Comparison of ENCODE assay signal across 26 cellular contexts in genomic region chr4:153764611-153765368, GRCh38. TPM values are rescaled to one million over a fixed set of nuclear protein-coding genes. Genes with fewer than 3 reads are reported as not detected.
A peak's percentile ranks its signal among the peaks of the same experiment; 100 is the strongest.
DNase-seq lines count a peak whose midpoint lies in the region; ATAC-seq, FAIRE-seq and TF ChIP-seq lines count a peak whose summit lies in the region.
"Had no signal": no experiment of that assay in that cellular context is flagged by ENCODE, and none has a peak within 500 bp of the region (broad histone marks: within the 10 kb centered on the region; RNA-seq: fewer than 3 reads in every experiment).

No MANE protein-coding gene starts in this region.

- peak; percentile 56 for DNase-seq in NCI-H526 treated with DMSO at 0.1 percent for 48 hours (lab: John Stamatoyannopoulos, UW)
- DNase-seq in H1 (ENCODE audit: low read depth in 1 of 2, low spot score in 2 of 2) = no peak
- no peak for DNase-seq in nephron progenitor cell
- DNase-seq in SIG-M5 treated with dmso at 0.1 percent for 504 hours (lab: John Stamatoyannopoulos, UW; ENCODE audit: unreplicated experiment) = no peak
- no peak for DNase-seq in putamen (ENCODE audit: low spot score)
- DNase-seq: ACHN; activated naive CD8-positive, alpha-beta T cell treated with anti-CD3 and anti-CD28 coated beads for 36 hours; HCEC 1CT; NCI-H1417; NCI-H2081 treated with DMSO at 0.1 percent for 48 hours; NCI-H524; SK-N-SH; T-helper 2 cell; WERI-Rb-1 had no signal

- H2AFZ ChIP-seq in H1 (ENCODE audit: low read length) = no peak overlapping the region

- H3K4me1 Mint-ChIP-seq in nephron progenitor cell = peaks cover 40% of the 10 kb centered on the region

- no peaks in the 10 kb centered on the region for H3K27me3 ChIP-seq in H1 (replicated peaks in 1 of 4; ENCODE audit: control insufficient read depth in 3 of 4, extremely low read depth in 1 of 4, insufficient read depth in 3 of 4, low read length in 3 of 4)

- no peak overlapping the region for H3K9ac ChIP-seq in H1 (replicated peaks in 1 of 4; ENCODE audit: extremely low read depth in 1 of 4, low read depth in 3 of 4, low read length in 3 of 4)
- H3K9ac ChIP-seq: SK-N-SH had no signal

- no peak overlapping the region for H3K4ac ChIP-seq in H1 (replicated peaks; ENCODE audit: insufficient read length, low read depth, low read length)

- CTCF ChIA-PET in HEK293 (lab: Yijun Ruan, JAX) (interaction anchor here (0.6 to 1.1 kb wide), 7 partner anchors 12 to 1045 kb away, joined by 3 to 5 read pairs (median 4); no protein-coding TSS in a partner anchor), H1 (lab: Charles Lee; ENCODE audit: partially characterized antibody) (interaction anchor here (0.5 to 3.8 kb wide), 28 partner anchors 8 to 873 kb away, joined by 3 to 17 read pairs (median 3); partner anchors contain the start of gene TLR2)

- H2BK12ac ChIP-seq in H1 (ENCODE audit: low read depth, low read length) = no peak overlapping the region

- no peak for TF ChIP-seq POLR2A in H1 (IDR thresholded peaks at IDR 0.05; ENCODE audit: control extremely low read depth in 1 of 2, low read depth in 2 of 2, low read length in 2 of 2)

- H3K23ac ChIP-seq in H1 (ENCODE audit: insufficient read length) = no peak overlapping the region

- H3K4me3 Mint-ChIP-seq in nephron progenitor cell = peak overlapping the region; percentile 50
- H3K4me3 Mint-ChIP-seq: activated naive CD8-positive, alpha-beta T cell treated with anti-CD3 and anti-CD28 coated beads for 36 hours; natural killer cell treated with Interleukin-12 subunit alpha and Interleukin-12 subunit beta and Interleukin-15 and Interleukin-18, amount 100 ng/mL, for 72 hours had no signal

- WGBS in H1 (ENCODE audit: extremely low coverage in 1 of 2, insufficient coverage in 1 of 2, insufficient read length in 1 of 2, insufficient replicate concordance in 2 of 2, low coverage in 1 of 2, low lambda C conversion rate in 2 of 2, missing lambda C conversion rate in 1 of 2), 2 experiments = 70% methylated on average over 5 of the region's 5 CpGs; no CpG with 5 or more reads in 1 of the 2 experiments

- POLR2A ChIA-PET in HEK293 (lab: Yijun Ruan, JAX) = no interaction called here
- POLR2A ChIA-PET in H1 (lab: Charles Lee; ENCODE audit: partially characterized antibody) = interaction anchor here (1.9 to 2.7 kb wide), 4 partner anchors 16 to 26 kb away, joined by 10 to 14 read pairs (median 12); no protein-coding TSS in a partner anchor

- no peak overlapping the region for H3K18ac ChIP-seq in H1 (ENCODE audit: extremely low read depth, low read length)

- H2BK20ac ChIP-seq in H1 (ENCODE audit: low read length) = no peak overlapping the region

- H3K56ac ChIP-seq in H1 (replicated peaks; ENCODE audit: insufficient read length, low read depth, low read length) = no peak overlapping the region

- no peak overlapping the region; a peak in 1 of 4 replicates for H3K4me2 ChIP-seq in H1 (ENCODE audit: insufficient read depth in 1 of 2, low read depth in 2 of 2, low read length in 2 of 2)
- H3K4me2 ChIP-seq: SK-N-SH had no signal

- H3K9me3 ChIP-seq in HEK293 (ENCODE audit: control insufficient read depth, insufficient read depth, low read depth, low read length) (no peaks in the 10 kb centered on the region), H1 (ENCODE audit: insufficient read depth in 2 of 2, low read depth in 1 of 2, low read length in 1 of 2) (no peaks in the 10 kb centered on the region)
- H3K9me3 ChIP-seq: SK-N-SH had no signal

- H3K36me3 ChIP-seq in HEK293 (ENCODE audit: control insufficient read depth in 2 of 2, insufficient read depth in 1 of 2, low read length in 2 of 2) (no peaks in the 10 kb centered on the region), H1 (ENCODE audit: control insufficient read depth in 2 of 4, insufficient read depth in 4 of 4, low read length in 3 of 4) (no peaks in the 10 kb centered on the region)
- H3K36me3 ChIP-seq: WERI-Rb-1 had no signal

- no peaks in the 10 kb centered on the region for H3K79me1 ChIP-seq in H1 (ENCODE audit: low read depth, low read length)

- TF ChIP-seq EP300 in H1 (IDR thresholded peaks at IDR 0.05; ENCODE audit: borderline replicate concordance in 1 of 2, low read depth in 2 of 2, low read length in 2 of 2) = no peak

- H2BK5ac ChIP-seq in H1 (ENCODE audit: low read depth, low read length) = no peak overlapping the region

- no peak overlapping the region for H3K4me3 ChIP-seq in HEK293 (ENCODE audit: low read depth, low read length)
- H3K4me3 ChIP-seq in H1 (ENCODE audit: extremely low read depth in 1 of 4, insufficient read depth in 2 of 4, low read depth in 3 of 4, low read length in 4 of 4) = no peak overlapping the region

- no peak overlapping the region for H4K8ac ChIP-seq in H1 (ENCODE audit: extremely low read depth, insufficient read depth, low read length)

- no peak for FAIRE-seq in H1 (lab: Jason Lieb, UNC)
- FAIRE-seq: colon had no signal

- H3K27me3 Mint-ChIP-seq in nephron progenitor cell (ENCODE audit: low read depth, poor library complexity) = peaks cover 4% of the 10 kb centered on the region

- peaks cover 20% of the 10 kb centered on the region for H3K36me3 Mint-ChIP-seq in nephron progenitor cell (ENCODE audit: low read depth)
- H3K36me3 Mint-ChIP-seq: natural killer cell treated with Interleukin-12 subunit alpha and Interleukin-12 subunit beta and Interleukin-15 and Interleukin-18, amount 100 ng/mL, for 72 hours had no signal

- TF ChIP-seq RAD21 in H1 (IDR thresholded peaks at IDR 0.05 in 1 of 2, conservative IDR thresholded peaks at IDR 0.05 in 1 of 2; ENCODE audit: low read depth in 2 of 2, low read length in 2 of 2) = no peak

- peaks cover 8% of the 10 kb centered on the region for H3K9me3 Mint-ChIP-seq in nephron progenitor cell
- H3K9me3 Mint-ChIP-seq: activated T-helper 2 cell treated with anti-CD3 and anti-CD28 coated beads, Interferon-gamma antibody, Interleukin-2, Interleukin-4, amounts not matched to agents 10 μg/mL and 5 μg/mL and 100 μg/mL, durations not matched to agents 14 hours and 24 hours and 36 hours; natural killer cell treated with Interleukin-12 subunit alpha and Interleukin-12 subunit beta and Interleukin-15 and Interleukin-18, amount 100 ng/mL, for 72 hours had no signal

- no peaks in the 10 kb centered on the region for H3K4me1 ChIP-seq in HEK293 (ENCODE audit: control insufficient read depth, insufficient read depth, low read length)
- peaks cover 0 to 10% (median 6%) of the 10 kb centered on the region in 4 experiments; a peak in 5 of 7 replicates for H3K4me1 ChIP-seq in H1 (replicated peaks in 1 of 4; ENCODE audit: control insufficient read depth in 3 of 4, insufficient read depth in 4 of 4, low read length in 3 of 4)

- peak overlapping the region; percentile 91 for H3K27ac Mint-ChIP-seq in nephron progenitor cell
- H3K27ac Mint-ChIP-seq: activated naive CD8-positive, alpha-beta T cell treated with anti-CD3 and anti-CD28 coated beads for 36 hours; activated T-helper 2 cell treated with anti-CD3 and anti-CD28 coated beads, Interferon-gamma antibody, Interleukin-2, Interleukin-4, amounts not matched to agents 10 μg/mL and 5 μg/mL and 100 μg/mL, durations not matched to agents 14 hours and 24 hours and 36 hours; natural killer cell treated with Interleukin-12 subunit alpha and Interleukin-12 subunit beta and Interleukin-15 and Interleukin-18, amount 100 ng/mL, for 72 hours; progenitor cell of endocrine pancreas had no signal

- H3K27ac ChIP-seq in HEK293 (ENCODE audit: extremely low read depth, low read depth, low read length) (no peak overlapping the region), H1 (ENCODE audit: low read depth, low read length) (no peak overlapping the region)
- H3K27ac ChIP-seq: C4-2B, WERI-Rb-1 had no signal

- no peak overlapping the region for H3K14ac ChIP-seq in H1 (ENCODE audit: insufficient read length)

- ATAC-seq in GM18909 (IDR thresholded peaks at IDR 0.05; ENCODE audit: poor library complexity, unreplicated experiment) = no peak
- ATAC-seq in GM19035 (IDR thresholded peaks at IDR 0.05; ENCODE audit: unreplicated experiment) = no peak
- ATAC-seq: natural killer cell treated with Interleukin-12 subunit alpha and Interleukin-12 subunit beta and Interleukin-15 and Interleukin-18, amount 100 ng/mL, for 72 hours had no signal

- 0 out of 2 replicates have a peak overlapping the region, but pooled peaks have one; percentile 3 for H2BK15ac ChIP-seq in H1 (ENCODE audit: low read length)

- H4K91ac ChIP-seq in H1 (replicated peaks; ENCODE audit: insufficient read length, low read length) = no peak overlapping the region

- peaks cover 3% of the 10 kb centered on the region for H3K23me2 ChIP-seq in H1 (ENCODE audit: low read depth, low read length)

- H3K79me2 ChIP-seq in H1 (ENCODE audit: control insufficient read depth in 1 of 2, insufficient read depth in 2 of 2, low read length in 2 of 2) = no peaks in the 10 kb centered on the region

- H2BK120ac ChIP-seq in H1 (replicated peaks; ENCODE audit: low read depth, low read length) = no peak overlapping the region

- no peak overlapping the region for H4K5ac ChIP-seq in H1 (ENCODE audit: insufficient read length, low read depth, low read length)

- TF ChIP-seq CTCF in HEK293 (tag by site-specific recombination; IDR thresholded peaks at IDR 0.05) (no peak), H1 (IDR thresholded peaks at IDR 0.05; ENCODE audit: control extremely low read depth in 1 of 3, insufficient read depth in 1 of 3, low read depth in 1 of 3, low read length in 3 of 3) (no peak), nephron progenitor cell (IDR thresholded peaks at IDR 0.05) (no peak)

- no peak overlapping the region for H2AK5ac ChIP-seq in H1 (ENCODE audit: low read depth, low read length)

- H4K20me1 ChIP-seq in H1 (replicated peaks in 1 of 2; ENCODE audit: control insufficient read depth in 1 of 2, insufficient read depth in 2 of 2, low read length in 2 of 2) = no peaks in the 10 kb centered on the region

RNA-seq across cellular contexts. Expression of gene RNF175, which starts 5.0 kb away (rescaled TPM):
- total RNA-seq in H1 (2021; fragmentation: NEBNext Ultra II Directional; extraction: Animal tissue kit (Norgen Biotek cat#: 25700)) = 7.3 and 7.9 TPM in 2 replicates
- 4.7 and 9.8 TPM in 2 replicates for polyA plus RNA-seq in H1 (2011; rRNA removed)
- 7.9 TPM for polyA plus RNA-seq in H1 (2011; cell fraction: cytosol; rRNA removed)
- 8.2 TPM for polyA plus RNA-seq in H1 (2011; cell fraction: nucleus; rRNA removed)
- 7.0 to 11.4 TPM (median 7.5 TPM) in 4 replicates for polyA plus RNA-seq in H1 (2012, experiment 1 of 2)
- polyA plus RNA-seq in H1 (2012, experiment 2 of 2) = 3.4 TPM
- polyA plus RNA-seq in H1 (2013, experiment 1 of 2) = 5.1 TPM
- 4.8 TPM for polyA plus RNA-seq in H1 (2013, experiment 2 of 2)
- polyA minus RNA-seq in H1 (2011; rRNA and poly(A)+ RNA removed) = 17.9 and 20.3 TPM in 2 replicates
- polyA minus RNA-seq in H1 (2011; cell fraction: cytosol; rRNA and poly(A)+ RNA removed) = 7.5 TPM
- 29.8 TPM for polyA minus RNA-seq in H1 (2011; cell fraction: nucleus; rRNA and poly(A)+ RNA removed)
- total RNA-seq: activated naive CD8-positive, alpha-beta T cell treated with anti-CD3 and anti-CD28 coated beads for 36 hours; activated T-helper 2 cell treated with anti-CD3 and anti-CD28 coated beads, Interferon-gamma antibody, Interleukin-2, Interleukin-4, amounts not matched to agents 10 μg/mL and 5 μg/mL and 100 μg/mL, durations not matched to agents 14 hours and 24 hours and 36 hours; fibroblast of lung; glomerular endothelial cell; HT1080; natural killer cell treated with Interleukin-12 subunit alpha and Interleukin-12 subunit beta and Interleukin-15 and Interleukin-18, amount 100 ng/mL, for 72 hours; subcutaneous adipose tissue had no signal
- polyA plus RNA-seq: fibroblast of lung had no signal

RNA-seq across cellular contexts. Expression of gene SFRP2, which starts 24.1 kb away (rescaled TPM):
- 342 and 354 TPM in 2 replicates for total RNA-seq in H1 (2021; fragmentation: NEBNext Ultra II Directional; extraction: Animal tissue kit (Norgen Biotek cat#: 25700))
- 108 and 177 TPM in 2 replicates for polyA plus RNA-seq in H1 (2011; rRNA removed)
- 73.3 TPM for polyA plus RNA-seq in H1 (2011; cell fraction: cytosol; rRNA removed)
- polyA plus RNA-seq in H1 (2011; cell fraction: nucleus; rRNA removed) = 124 TPM
- 338 to 388 TPM (median 363 TPM) in 4 replicates for polyA plus RNA-seq in H1 (2012, experiment 1 of 2)
- 372 TPM for polyA plus RNA-seq in H1 (2012, experiment 2 of 2)
- 748 TPM for polyA plus RNA-seq in H1 (2013, experiment 1 of 2)
- polyA plus RNA-seq in H1 (2013, experiment 2 of 2) = 812 TPM
- 54.6 and 56.4 TPM in 2 replicates for polyA minus RNA-seq in H1 (2011; rRNA and poly(A)+ RNA removed)
- 119 TPM for polyA minus RNA-seq in H1 (2011; cell fraction: cytosol; rRNA and poly(A)+ RNA removed)
- 63.1 TPM for polyA minus RNA-seq in H1 (2011; cell fraction: nucleus; rRNA and poly(A)+ RNA removed)
- total RNA-seq: activated T-helper 2 cell treated with anti-CD3 and anti-CD28 coated beads, Interferon-gamma antibody, Interleukin-2, Interleukin-4, amounts not matched to agents 10 μg/mL and 5 μg/mL and 100 μg/mL, durations not matched to agents 14 hours and 24 hours and 36 hours; glomerular endothelial cell; HT1080; natural killer cell treated with Interleukin-12 subunit alpha and Interleukin-12 subunit beta and Interleukin-15 and Interleukin-18, amount 100 ng/mL, for 72 hours had no signal
- polyA plus RNA-seq: fibroblast of lung, SK-N-SH had no signal
